ENCODE assay signal across 12 cellular contexts in the genomic region with DNA sequence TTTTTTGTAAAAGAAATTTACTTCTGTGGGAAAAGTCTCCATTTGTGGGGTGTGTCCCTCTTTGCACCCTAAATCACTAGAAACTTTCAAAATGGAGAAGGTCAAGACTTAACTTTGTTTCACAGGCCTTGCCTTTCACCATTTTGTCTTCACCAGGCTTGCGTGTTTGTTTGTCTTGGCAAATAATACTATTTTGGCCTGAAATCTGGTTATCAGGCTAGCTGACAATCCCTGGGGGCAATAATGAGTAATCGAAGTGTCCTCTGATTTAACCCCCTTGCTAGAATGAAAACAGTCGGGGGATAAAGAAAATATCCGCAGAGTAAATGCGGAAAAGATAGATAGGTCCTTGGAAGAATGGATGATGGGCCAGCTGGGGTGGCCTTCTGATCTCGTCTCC. TPM values are rescaled to one million over a fixed set of nuclear protein-coding genes. Genes with fewer than 3 reads are reported as not detected.
DNase-seq lines count a peak whose midpoint lies in the region; ATAC-seq and TF ChIP-seq lines count a peak whose summit lies in the region.
"Had no signal": no experiment of that assay in that cellular context is flagged by ENCODE, and none has a peak within 500 bp of the region (broad histone marks: within the 10 kb centered on the region; RNA-seq: fewer than 3 reads in every experiment).

No MANE protein-coding gene starts in this region.

- TF ChIP-seq CTCF in astrocyte of the spinal cord (IDR thresholded peaks at IDR 0.05; ENCODE audit: low read depth, low read length) (no peak), fibroblast of the aortic adventitia (IDR thresholded peaks at IDR 0.05; ENCODE audit: insufficient read depth, low read length) (no peak)

- no peak for ATAC-seq in HG02798 (IDR thresholded peaks at IDR 0.05; ENCODE audit: poor library complexity, unreplicated experiment)

- peak; percentile 87 for DNase-seq in NCI-H82 (lab: John Stamatoyannopoulos, UW)
- DNase-seq in astrocyte of the spinal cord (ENCODE audit: low read depth, low spot score): peak; percentile 17
- DNase-seq in fibroblast of the aortic adventitia (ENCODE audit: low read depth): peak; percentile 58
- DNase-seq in skeletal muscle cell (ENCODE audit: low read depth): peak; percentile 58
- no peak for DNase-seq in NCI-H146 (lab: John Stamatoyannopoulos, UW)
- DNase-seq in dedifferentiated amniotic fluid mesenchymal stem cell (ENCODE audit: extremely low spot score): no peak
- DNase-seq: HCEC 1CT, NCI-H1436, NCI-H2081, NCI-H524 had no signal

- H3K4me3 ChIP-seq in astrocyte of the spinal cord (ENCODE audit: low read depth, low read length): no peak overlapping the region
- H3K4me3 ChIP-seq in fibroblast of the aortic adventitia (ENCODE audit: low read depth, low read length): no peak overlapping the region
- H3K4me3 ChIP-seq in skeletal muscle cell (ENCODE audit: low read depth, low read length): no peak overlapping the region
- H3K4me3 ChIP-seq: BLaER1 treated with 17β-estradiol and CSF1 and Interleukin-3, amounts not matched to agents 10 nM and 100 nM had no signal

- in situ Hi-C loops in astrocyte of the spinal cord (cut with HindIII; ENCODE audit: low sequenced_read_pairs): no loop called here

RNA-seq across cellular contexts. Expression of a gene that starts 34.5 kb away (rescaled TPM):
- 15.8 and 30.5 TPM in 2 replicates for total RNA-seq in fibroblast of the aortic adventitia (ENCODE audit: low replicate concordance)

Comparison
In these comparisons a context has a peak if more than half of its experiments do, and no peak if none do; other contexts are left out.
1. DNase-seq: peak in NCI-H82 (single experiment), astrocyte of the spinal cord (single experiment), fibroblast of the aortic adventitia (single experiment) and skeletal muscle cell (single experiment); none in NCI-H146 (single experiment) and dedifferentiated amniotic fluid mesenchymal stem cell (single experiment).